Comparison of ENCODE assay signal across 25 cellular contexts in genomic region chr7:68147621-68148238, GRCh38.
DNase-seq lines count a peak whose midpoint lies in the region; ATAC-seq and TF ChIP-seq lines count a peak whose summit lies in the region.
"Had no signal": no experiment of that assay in that cellular context is flagged by ENCODE, and none has a peak within 500 bp of the region (broad histone marks: within the 10 kb centered on the region; RNA-seq: fewer than 3 reads in every experiment).

No MANE protein-coding gene starts in this region.

- no peak overlapping the region for H3K27ac Mint-ChIP-seq in natural killer cell
- H3K27ac Mint-ChIP-seq: activated CD4-positive, alpha-beta memory T cell treated with anti-CD3 and anti-CD28 coated beads for 36 hours; activated naive CD8-positive, alpha-beta T cell treated with anti-CD3 and anti-CD28 coated beads, Interleukin-2, amount 50 U/mL, for 24 hours; natural killer cell treated with Interleukin-12 subunit alpha and Interleukin-12 subunit beta and Interleukin-15 and Interleukin-18, amount 100 ng/mL, for 72 hours; T-helper 2 cell treated with Interferon-gamma antibody and Interleukin-4, amounts not matched to agents 5 μg/mL and 100 μg/mL, for 36 hours had no signal

- H3K9me3 Mint-ChIP-seq in natural killer cell, result peaks cover 9 to 19% of the 10 kb centered on the region in 2 donors

- intact Hi-C loops in natural killer cell (cut with micrococcal nuclease), result no loop called here

- no peak for ATAC-seq in natural killer cell
- ATAC-seq in GM21381 (IDR thresholded peaks at IDR 0.05; ENCODE audit: unreplicated experiment), result no peak
- ATAC-seq in HG03280 (IDR thresholded peaks at IDR 0.05; ENCODE audit: unreplicated experiment), result no peak
- ATAC-seq: activated naive CD8-positive, alpha-beta T cell treated with anti-CD3 and anti-CD28 coated beads, Interleukin-2, amount 50 U/mL, for 24 hours; mucosa of descending colon; natural killer cell treated with Interleukin-12 subunit alpha and Interleukin-12 subunit beta and Interleukin-15 and Interleukin-18, amount 100 ng/mL, for 72 hours; Panc1 had no signal

- H3K36me3 Mint-ChIP-seq in natural killer cell, result no peaks in the 10 kb centered on the region

- H3K27me3 Mint-ChIP-seq in natural killer cell (ENCODE audit: low read depth in 2 of 2), result no peaks in the 10 kb centered on the region
- H3K27me3 Mint-ChIP-seq: activated CD4-positive, alpha-beta memory T cell treated with anti-CD3 and anti-CD28 coated beads for 36 hours; activated naive CD8-positive, alpha-beta T cell treated with anti-CD3 and anti-CD28 coated beads, Interleukin-2, amount 50 U/mL, for 24 hours; natural killer cell treated with Interleukin-12 subunit alpha and Interleukin-12 subunit beta and Interleukin-15 and Interleukin-18, amount 100 ng/mL, for 72 hours had no signal

- peak; percentile 16 for DNase-seq in COR-L47 (lab: John Stamatoyannopoulos, UW)
- peak; percentile 72 for DNase-seq in NCI-H1092 treated with DMSO at 0.1 percent for 48 hours (lab: John Stamatoyannopoulos, UW)
- peak; percentile 83 to 92 for DNase-seq in NCI-H2081 (lab: John Stamatoyannopoulos, UW)
- peak; percentile 80 for DNase-seq in RPMI8226
- DNase-seq in natural killer cell, result no peak
- DNase-seq: activated CD4-positive, alpha-beta memory T cell treated with anti-CD3 and anti-CD28 coated beads for 36 hours; activated CD4-positive, alpha-beta T cell treated with anti-CD3 and anti-CD28 coated beads for 1 hour; activated CD8-positive, alpha-beta memory T cell treated with anti-CD3 and anti-CD28 coated beads, Interleukin-2, amount 50 U/mL, for 4 hours; activated naive CD4-positive, alpha-beta T cell; activated naive CD8-positive, alpha-beta T cell treated with anti-CD3 and anti-CD28 coated beads, Interleukin-2, amount 50 U/mL, for 24 hours; effector CD8-positive, alpha-beta T cell; GDM1; hypothalamus; KBM-7; mucosa of descending colon; NCI-H1417 treated with DMSO at 0.1 percent for 48 hours; NCI-H510A; SHP77; sigmoid colon; stimulated activated CD4-positive, alpha-beta T cell treated with anti-CD3 and anti-CD28 coated beads, Interleukin-4, amount 100 ng/mL, for 1 hour had no signal

- no peak overlapping the region for H3K4me3 Mint-ChIP-seq in natural killer cell
- H3K4me3 Mint-ChIP-seq: activated CD4-positive, alpha-beta memory T cell treated with anti-CD3 and anti-CD28 coated beads for 36 hours; activated naive CD8-positive, alpha-beta T cell treated with anti-CD3 and anti-CD28 coated beads, Interleukin-2, amount 50 U/mL, for 24 hours; natural killer cell treated with Interleukin-12 subunit alpha and Interleukin-12 subunit beta and Interleukin-15 and Interleukin-18, amount 100 ng/mL, for 72 hours; T-helper 2 cell treated with Interferon-gamma antibody and Interleukin-4, amounts not matched to agents 5 μg/mL and 100 μg/mL, for 36 hours had no signal

- TF ChIP-seq CTCF in natural killer cell (IDR thresholded peaks at IDR 0.05), result no peak

- H3K4me1 Mint-ChIP-seq in natural killer cell, result no peaks in the 10 kb centered on the region
- H3K4me1 Mint-ChIP-seq: activated naive CD8-positive, alpha-beta T cell treated with anti-CD3 and anti-CD28 coated beads, Interleukin-2, amount 50 U/mL, for 24 hours had no signal
